Comparison of ENCODE assay signal across 8 cellular contexts in the genomic region with DNA sequence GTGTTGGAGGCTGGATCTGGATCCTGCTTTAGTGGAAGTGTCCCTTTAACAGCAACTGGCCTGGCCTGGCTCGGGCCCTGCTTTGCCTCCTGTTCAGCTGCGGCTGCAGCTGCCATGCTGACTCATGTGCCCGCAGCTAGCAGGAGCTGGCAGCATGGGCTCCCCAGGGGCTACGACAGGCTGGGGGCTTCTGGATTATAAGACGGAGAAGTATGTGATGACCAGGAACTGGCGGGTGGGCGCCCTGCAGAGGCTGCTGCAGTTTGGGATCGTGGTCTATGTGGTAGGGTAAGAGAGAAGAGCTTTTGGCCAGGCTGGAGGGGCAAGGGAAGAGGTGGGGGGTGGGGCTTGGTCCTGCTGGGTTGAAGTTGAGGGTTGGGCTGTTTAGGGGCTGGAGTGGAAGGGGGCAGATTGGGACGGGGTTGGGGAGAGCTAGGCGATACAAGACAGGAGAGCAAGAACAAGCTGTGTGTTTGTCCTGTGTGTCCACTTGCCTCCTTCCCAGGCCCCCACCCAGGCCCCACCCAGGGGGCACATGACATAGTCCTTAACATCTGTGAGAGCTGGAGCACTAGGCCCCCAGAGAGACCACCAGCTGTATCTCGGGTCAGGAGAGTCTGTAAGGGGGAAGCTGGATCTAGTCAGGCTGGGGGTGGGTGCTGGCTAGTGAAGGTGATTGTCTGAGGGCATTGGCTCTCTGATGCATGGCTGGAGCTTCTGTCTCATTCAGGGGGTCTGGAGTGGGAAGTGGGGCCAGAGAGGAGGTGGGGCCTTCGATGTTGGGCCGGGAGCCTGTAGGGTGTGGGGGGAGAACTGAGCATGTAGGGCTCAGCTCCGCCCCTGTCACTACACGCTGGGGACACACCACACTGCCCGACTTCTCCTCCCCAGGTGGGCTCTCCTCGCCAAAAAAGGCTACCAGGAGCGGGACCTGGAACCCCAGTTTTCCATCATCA. TPM values are rescaled to one million over a fixed set of nuclear protein-coding genes. Genes with fewer than 3 reads are reported as not detected.
DNase-seq lines count a peak whose midpoint lies in the region; ATAC-seq, FAIRE-seq and TF ChIP-seq lines count a peak whose summit lies in the region.

A gene (plus strand): TSS at position 115 of the 956 bp plus-strand sequence. CDS start 10 bp downstream, at position 125.

- ATAC-seq in activated T-cell treated with anti-CD3 and anti-CD28 coated beads, Interleukin-2, amount 50 U/mL, for 72 hours (replicated peaks in 1 of 2) = no peak
- peak in 1 of 2 donors; percentile 3 for ATAC-seq in lower lobe of right lung

- H3K9me3 ChIP-seq in lower lobe of right lung = no peaks in the 10 kb centered on the region

- TF ChIP-seq CTCF in brain microvascular endothelial cell (IDR thresholded peaks at IDR 0.05; ENCODE audit: low read depth, low read length, missing control alignments) (no peak), lower lobe of right lung (IDR thresholded peaks at IDR 0.05) (no peak)

- peak within 1 kb of the TSS; percentile 1 for H3K27ac ChIP-seq in brain microvascular endothelial cell
- H3K27ac ChIP-seq in lower lobe of right lung = peak within 1 kb of the TSS; percentile 77

- no peaks in the 10 kb centered on the region for H3K36me3 Mint-ChIP-seq in activated T-cell treated with anti-CD3 and anti-CD28 coated beads, Interleukin-2, amount 50 U/mL, for 72 hours (ENCODE audit: insufficient read depth in 2 of 2)

- no peaks in the 10 kb centered on the region for H3K9me3 Mint-ChIP-seq in activated T-cell treated with anti-CD3 and anti-CD28 coated beads, Interleukin-2, amount 50 U/mL, for 72 hours

- DNase-seq in activated T-cell treated with anti-CD3 and anti-CD28 coated beads, Interleukin-2, amount 50 U/mL, for 72 hours = no peak
- DNase-seq in activated T-cell treated with anti-CD3 and anti-CD28 coated beads for 4 hours = no peak
- DNase-seq in brain microvascular endothelial cell = peak; percentile 25
- no peak for DNase-seq in lower lobe of right lung
- DNase-seq in urothelium cell line (ENCODE audit: low spot score) = no peak
- DNase-seq in NCI-H2029 (lab: John Stamatoyannopoulos, UW) = no peak
- DNase-seq in NK-92 treated with Interleukin-12 subunit alpha and Interleukin-12 subunit beta, amount 100 ng/mL, for 24 hours (lab: John Stamatoyannopoulos, UW) = no peak
- no peak for DNase-seq in activated CD4-positive, alpha-beta T cell treated with anti-CD3 and anti-CD28 coated beads for 48 hours

- H3K27me3 ChIP-seq in brain microvascular endothelial cell (replicated peaks) (no peaks in the 10 kb centered on the region), lower lobe of right lung (ENCODE audit: low read depth) (no peaks in the 10 kb centered on the region)

- H3K4me3 Mint-ChIP-seq in activated T-cell treated with anti-CD3 and anti-CD28 coated beads, Interleukin-2, amount 50 U/mL, for 72 hours = peak within 1 kb of the TSS; percentile 90 to 94

- FAIRE-seq in urothelium cell line (lab: Jason Lieb, UNC) = peak; percentile 99

- peaks cover 18% of the 10 kb centered on the region for H3K4me1 ChIP-seq in lower lobe of right lung

- intact Hi-C loops in lower lobe of right lung (cut with DNase I) = no loop called here

- H3K4me3 ChIP-seq in brain microvascular endothelial cell (ENCODE audit: low read depth, low read length) (peak within 1 kb of the TSS; percentile 64), lower lobe of right lung (peak within 1 kb of the TSS; percentile 60)

- H3K27me3 Mint-ChIP-seq in activated T-cell treated with anti-CD3 and anti-CD28 coated beads, Interleukin-2, amount 50 U/mL, for 72 hours (ENCODE audit: low read depth) = no peaks in the 10 kb centered on the region

- peaks cover 23% of the 10 kb centered on the region for H3K4me1 Mint-ChIP-seq in activated T-cell treated with anti-CD3 and anti-CD28 coated beads, Interleukin-2, amount 50 U/mL, for 72 hours (ENCODE audit: low read depth)

- no peak within 1 kb of the TSS for H3K27ac Mint-ChIP-seq in activated T-cell treated with anti-CD3 and anti-CD28 coated beads, Interleukin-2, amount 50 U/mL, for 72 hours

- in situ Hi-C loops in brain microvascular endothelial cell (cut with HindIII; ENCODE audit: low pct_ligation_motif_present, low sequenced_read_pairs) = no loop called here

- H3K36me3 ChIP-seq in brain microvascular endothelial cell (replicated peaks) (no peaks in the 10 kb centered on the region), lower lobe of right lung (no peaks in the 10 kb centered on the region)

RNA-seq across cellular contexts. Expression of the gene that starts here (rescaled TPM):
- total RNA-seq in activated T-cell treated with anti-CD3 and anti-CD28 coated beads, Interleukin-2, amount 50 U/mL, for 72 hours = under 1 TPM; 0.29 to 0.30 TPM
- total RNA-seq in lower lobe of right lung = 2.1 TPM
